22 cellular contexts compared by ENCODE assay signal in the genomic region with DNA sequence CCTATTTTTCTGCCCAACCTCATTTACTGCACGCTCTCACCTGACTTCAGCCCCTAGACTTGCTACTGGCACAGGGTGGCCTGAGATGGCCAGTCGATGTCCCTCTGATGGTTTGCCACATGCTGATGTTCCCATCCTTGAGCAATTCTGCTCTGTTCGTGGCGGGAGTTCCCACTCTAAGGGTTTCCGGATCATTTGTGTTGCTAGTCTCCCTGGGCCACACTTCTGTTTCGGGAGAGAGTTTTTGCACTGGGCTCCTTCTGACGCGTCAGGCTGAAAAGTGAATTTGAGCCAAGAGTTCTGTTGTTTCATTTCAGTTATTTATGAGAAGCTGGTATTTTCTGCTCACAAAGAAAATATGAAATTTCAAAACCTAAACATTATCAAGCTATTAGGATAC.
DNase-seq lines count a peak whose midpoint lies in the region; ATAC-seq and TF ChIP-seq lines count a peak whose summit lies in the region.
"Had no signal": no experiment of that assay in that cellular context is flagged by ENCODE, and none has a peak within 500 bp of the region (broad histone marks: within the 10 kb centered on the region; RNA-seq: fewer than 3 reads in every experiment).

No MANE protein-coding gene starts in this region.

- H3K4me1 Mint-ChIP-seq in mesothelial cell of epicardium: peaks cover 10% of the 10 kb centered on the region
- H3K4me1 Mint-ChIP-seq: CD8-positive, alpha-beta memory T cell had no signal

- H3K9me3 ChIP-seq in left ventricle myocardium inferior (replicated peaks) (no peaks in the 10 kb centered on the region), thoracic aorta (no peaks in the 10 kb centered on the region)

- no peaks in the 10 kb centered on the region for H3K27me3 Mint-ChIP-seq in mesothelial cell of epicardium (ENCODE audit: low read depth)
- H3K27me3 Mint-ChIP-seq: CD8-positive, alpha-beta memory T cell had no signal

- no peaks in the 10 kb centered on the region for H3K36me3 Mint-ChIP-seq in mesothelial cell of epicardium
- H3K36me3 Mint-ChIP-seq: CD8-positive, alpha-beta memory T cell had no signal

- TF ChIP-seq CTCF in left ventricle myocardium inferior (IDR thresholded peaks at IDR 0.05; ENCODE audit: borderline replicate concordance): no peak
- TF ChIP-seq CTCF in omental fat pad (IDR thresholded peaks at IDR 0.05): no peak
- no peak for TF ChIP-seq CTCF in thoracic aorta (IDR thresholded peaks at IDR 0.05)
- TF ChIP-seq CTCF in mesothelial cell of epicardium (IDR thresholded peaks at IDR 0.05; ENCODE audit: unreplicated experiment): no peak

- intact Hi-C loops in Right ventricle myocardium inferior (cut with DNase I) (no loop called here), left ventricle myocardium inferior (cut with micrococcal nuclease) (no loop called here)

- H3K9me3 Mint-ChIP-seq in mesothelial cell of epicardium: peaks cover 7% of the 10 kb centered on the region
- H3K9me3 Mint-ChIP-seq: HFFc6 had no signal

- H3K4me3 ChIP-seq in left ventricle myocardium inferior (no peak overlapping the region), thoracic aorta (peak overlapping the region; percentile 22)

- no peak overlapping the region for H3K4me3 Mint-ChIP-seq in mesothelial cell of epicardium
- H3K4me3 Mint-ChIP-seq: CD8-positive, alpha-beta memory T cell; HFFc6 had no signal

- H3K27me3 ChIP-seq in left ventricle myocardium inferior (ENCODE audit: low read depth) (no peaks in the 10 kb centered on the region), thoracic aorta (replicated peaks; ENCODE audit: insufficient read depth) (no peaks in the 10 kb centered on the region)

- H3K27ac ChIP-seq in left ventricle myocardium inferior (replicated peaks): no peak overlapping the region
- peak overlapping the region; percentile 39 to 42 for H3K27ac ChIP-seq in thoracic aorta

- H3K27ac Mint-ChIP-seq in mesothelial cell of epicardium: no peak overlapping the region
- H3K27ac Mint-ChIP-seq: CD8-positive, alpha-beta memory T cell; HFFc6 had no signal

- DNase-seq in Right ventricle myocardium inferior (ENCODE audit: missing footprints) (no peak), left ventricle myocardium inferior (no peak), fibroblast of gingiva (ENCODE audit: low read depth) (peak; percentile 61), omental fat pad (ENCODE audit: low spot score) (no peak), thoracic aorta (ENCODE audit: low spot score) (no peak), mesothelial cell of epicardium (ENCODE audit: low spot score in 2 of 2, unreplicated experiment in 2 of 2) (no peak)
- DNase-seq: 8988T; AML-193; Calu3; CD8-positive, alpha-beta memory T cell; H7; HFFc6; Kasumi-1; NCI-H1694; NCI-H2081; NCI-H2171; NCI-H345; NCI-H524; NCI-H82 had no signal

- peak; percentile 56 for ATAC-seq in Right ventricle myocardium inferior
- ATAC-seq in omental fat pad (ENCODE audit: low FRiP score): peak; percentile 50
- peak; percentile 81 for ATAC-seq in thoracic aorta (ENCODE audit: insufficient number of reproducible peaks, low FRiP score, low read depth)
- ATAC-seq in GM19455 (IDR thresholded peaks at IDR 0.05; ENCODE audit: unreplicated experiment): no peak
- no peak for ATAC-seq in GM19324 (IDR thresholded peaks at IDR 0.05; ENCODE audit: low FRiP score, unreplicated experiment)
- ATAC-seq: Panc1 had no signal

- H3K36me3 ChIP-seq in left ventricle myocardium inferior (no peaks in the 10 kb centered on the region), thoracic aorta (no peaks in the 10 kb centered on the region)

- no peaks in the 10 kb centered on the region for H3K4me1 ChIP-seq in left ventricle myocardium inferior
- peaks cover 4 to 29% of the 10 kb centered on the region in 2 donors for H3K4me1 ChIP-seq in thoracic aorta (ENCODE audit: control insufficient read depth in 1 of 2, low read depth in 2 of 2)

Comparison
In these comparisons a context has a peak if more than half of its experiments do, and no peak if none do; other contexts are left out.
1. ATAC-seq: peak in Right ventricle myocardium inferior (single experiment), omental fat pad (single experiment) and thoracic aorta (single experiment); none in GM19455 (single experiment) and GM19324 (single experiment).